Comparison of ENCODE assay signal across 8 cellular contexts in genomic region chr10:122113161-122113944, GRCh38.
DNase-seq lines count a peak whose midpoint lies in the region; ATAC-seq and TF ChIP-seq lines count a peak whose summit lies in the region.

No MANE protein-coding gene starts in this region.

- H3K27ac ChIP-seq in HUES48 (ENCODE audit: low read depth, low read length), result peak overlapping the region; percentile 80

- intact Hi-C loops in Right ventricle myocardium inferior (cut with DNase I), result loop anchor here (1.0 to 10.0 kb wide), 5 partner anchors 28 to 186 kb away; partner anchors contain the start of gene ATE1

- H3K9me3 Mint-ChIP-seq in WTC11, result no peaks in the 10 kb centered on the region
- H3K9me3 Mint-ChIP-seq in progenitor cell of endocrine pancreas (ENCODE audit: low read depth), result no peaks in the 10 kb centered on the region

- TF ChIP-seq CTCF in WTC11 (IDR thresholded peaks at IDR 0.05) (peak; percentile 27; the same call in 1 of the 2 replicates), progenitor cell of endocrine pancreas (IDR thresholded peaks at IDR 0.05; ENCODE audit: unreplicated experiment) (peak; percentile 71)

- H3K27me3 Mint-ChIP-seq in WTC11 (ENCODE audit: low read depth) (peaks cover 3% of the 10 kb centered on the region), progenitor cell of endocrine pancreas (no peaks in the 10 kb centered on the region)

- POLR2A ChIA-PET in WTC11 (lab: Charles Lee), result interaction anchor here (0.8 to 2.1 kb wide), 2 partner anchors 50 to 51 kb away, joined by 3 to 15 read pairs; no protein-coding TSS in a partner anchor

- peaks cover 36% of the 10 kb centered on the region for H3K4me1 Mint-ChIP-seq in WTC11
- peaks cover 22% of the 10 kb centered on the region for H3K4me1 Mint-ChIP-seq in progenitor cell of endocrine pancreas (ENCODE audit: low read depth)

- no peaks in the 10 kb centered on the region for H3K36me3 Mint-ChIP-seq in WTC11
- no peaks in the 10 kb centered on the region for H3K36me3 Mint-ChIP-seq in progenitor cell of endocrine pancreas (ENCODE audit: insufficient read depth)

- 0 out of 2 replicates have a peak, but pooled peaks cover 3% of the 10 kb centered on the region for H3K27me3 ChIP-seq in HUES48 (ENCODE audit: control insufficient read depth, insufficient read depth, low read length)

- H3K4me3 Mint-ChIP-seq in WTC11 (peak overlapping the region; percentile 67), progenitor cell of endocrine pancreas (ENCODE audit: low read depth) (peak overlapping the region; percentile 69)

- H3K9me3 ChIP-seq in HUES48 (ENCODE audit: control insufficient read depth, insufficient read depth, low read length), result no peaks in the 10 kb centered on the region

- DNase-seq in DMS 273 (lab: John Stamatoyannopoulos, UW; ENCODE audit: unreplicated experiment) (peak; percentile 66), DMS 273 treated with DMSO at 0.1 percent for 48 hours (lab: John Stamatoyannopoulos, UW) (no peak), WTC11 (ENCODE audit: low spot score) (peak; percentile 65), Right ventricle myocardium inferior (ENCODE audit: missing footprints) (peak; percentile 72), progenitor cell of endocrine pancreas (ENCODE audit: low spot score, unreplicated experiment) (peak; percentile 66), NK-92 (lab: John Stamatoyannopoulos, UW; ENCODE audit: unreplicated experiment) (no peak), inferior parietal cortex (ENCODE audit: extremely low spot score) (no peak)

- peak; percentile 52 for ATAC-seq in WTC11
- peak; percentile 61 for ATAC-seq in Right ventricle myocardium inferior

- H3K4me3 ChIP-seq in HUES48 (ENCODE audit: low read depth, low read length), result peak overlapping the region; percentile 80

- H3K9ac ChIP-seq in HUES48 (ENCODE audit: low read depth, low read length), result peak overlapping the region; percentile 76

- no peaks in the 10 kb centered on the region for H3K36me3 ChIP-seq in HUES48 (ENCODE audit: control insufficient read depth, insufficient read depth, low read length)

- CTCF ChIA-PET in WTC11 (lab: Charles Lee), result interaction anchor here (0.6 to 2.0 kb wide), 17 partner anchors 9 to 213 kb away, joined by 3 to 10 read pairs (median 3); no protein-coding TSS in a partner anchor

- H3K4me1 ChIP-seq in HUES48 (ENCODE audit: control insufficient read depth, insufficient read depth, low read length), result peaks cover 5% of the 10 kb centered on the region

- peak overlapping the region; percentile 47; the same call in 1 of the 2 replicates for H3K27ac Mint-ChIP-seq in WTC11
- H3K27ac Mint-ChIP-seq in progenitor cell of endocrine pancreas, result peak overlapping the region; percentile 93

TF ChIP-seq in WTC11, 78 proteins besides CTCF, POLR2A, EP300 and RAD21 (continues in another document):
- TF ChIP-seq GABPB1 (CRISPR knock-in tag; IDR thresholded peaks at IDR 0.05) (peak; percentile 62), ZSCAN18 (CRISPR knock-in tag; IDR thresholded peaks at IDR 0.05) (no peak), IRF1 (CRISPR knock-in tag; IDR thresholded peaks at IDR 0.05) (no peak), USF1 (CRISPR knock-in tag; IDR thresholded peaks at IDR 0.05) (peak; percentile 98), AR (CRISPR knock-in tag; IDR thresholded peaks at IDR 0.05) (no peak), ZNF396 (CRISPR knock-in tag; IDR thresholded peaks at IDR 0.05; ENCODE audit: borderline replicate concordance) (no peak), SP1 (CRISPR knock-in tag; conservative IDR thresholded peaks at IDR 0.05) (no peak; the same call in 1 of the 2 replicates), SOX15 (CRISPR knock-in tag; IDR thresholded peaks at IDR 0.05) (no peak), NFATC4 (CRISPR knock-in tag; IDR thresholded peaks at IDR 0.05) (no peak), FOXJ3 (CRISPR knock-in tag; IDR thresholded peaks at IDR 0.05; ENCODE audit: borderline replicate concordance) (no peak), JUN (CRISPR knock-in tag; IDR thresholded peaks at IDR 0.05) (no peak), ZNF532 (CRISPR knock-in tag; IDR thresholded peaks at IDR 0.05; ENCODE audit: borderline replicate concordance) (peak; percentile 55; the same call in 1 of the 2 replicates)

Comparison
In these comparisons a context has a peak if more than half of its experiments do, and no peak if none do; other contexts are left out.
1. DNase-seq: peak in DMS 273 (single experiment), WTC11 (single experiment), Right ventricle myocardium inferior (single experiment) and progenitor cell of endocrine pancreas (single experiment); none in DMS 273 treated with DMSO at 0.1 percent for 48 hours (single experiment), NK-92 (single experiment) and inferior parietal cortex (single experiment).